10 cellular contexts compared by ENCODE assay signal in genomic region chr2:160472839-160473251, GRCh38. TPM values are rescaled to one million over a fixed set of nuclear protein-coding genes. Genes with fewer than 3 reads are reported as not detected.
DNase-seq lines count a peak whose midpoint lies in the region; ATAC-seq and TF ChIP-seq lines count a peak whose summit lies in the region.
"Had no signal": no experiment of that assay in that cellular context is flagged by ENCODE, and none has a peak within 500 bp of the region (broad histone marks: within the 10 kb centered on the region; RNA-seq: fewer than 3 reads in every experiment).

No MANE protein-coding gene starts in this region.

- peaks cover 3% of the 10 kb centered on the region for H3K36me3 Mint-ChIP-seq in neural progenitor cell

- H3K4me3 ChIP-seq in astrocyte of the spinal cord (ENCODE audit: low read depth, low read length) (no peak overlapping the region), neural progenitor cell (no peak overlapping the region)
- H3K4me3 ChIP-seq: suprapubic skin had no signal

- DNase-seq in ELR (ENCODE audit: low read depth) = peak; percentile 68
- peak; percentile 18 to 24 for DNase-seq in NCI-H187 (lab: John Stamatoyannopoulos, UW)
- peak; percentile 64 for DNase-seq in astrocyte of the spinal cord (ENCODE audit: low read depth, low spot score)
- DNase-seq in neural progenitor cell (ENCODE audit: low spot score) = peak; percentile 32
- DNase-seq in NOMO-1 treated with DMSO at 0.1 percent for 48 hours (lab: John Stamatoyannopoulos, UW; ENCODE audit: unreplicated experiment) = no peak
- DNase-seq in stimulated activated CD4-positive, alpha-beta T cell treated with anti-CD3 and anti-CD28 coated beads, Interleukin-1b, Interleukin-23, amount 100 ng/mL, for 48 hours = no peak
- no peak for DNase-seq in RKO (ENCODE audit: low spot score)
- DNase-seq: NCI-H1048 had no signal

- no peak overlapping the region for H3K27ac ChIP-seq in neural progenitor cell

- peaks cover 38% of the 10 kb centered on the region for H3K79me2 ChIP-seq in neural progenitor cell (ENCODE audit: low read depth)

- H3K4me2 ChIP-seq in neural progenitor cell = peak overlapping the region; percentile 11

- TF ChIP-seq CTCF in astrocyte of the spinal cord (IDR thresholded peaks at IDR 0.05; ENCODE audit: low read depth, low read length) = no peak
- TF ChIP-seq CTCF in neural progenitor cell (IDR thresholded peaks at IDR 0.05) = no peak

- no peaks in the 10 kb centered on the region for H3K36me3 ChIP-seq in neural progenitor cell
- H3K36me3 ChIP-seq: suprapubic skin had no signal

- no peak overlapping the region for H2AFZ ChIP-seq in neural progenitor cell (replicated peaks)

- H3K9ac ChIP-seq in neural progenitor cell = no peak overlapping the region

- peaks cover 14% of the 10 kb centered on the region for H3K4me1 Mint-ChIP-seq in neural progenitor cell

- no peak for ATAC-seq in HG03280 (IDR thresholded peaks at IDR 0.05; ENCODE audit: unreplicated experiment)

- no peaks in the 10 kb centered on the region for H3K9me3 Mint-ChIP-seq in neural progenitor cell

- in situ Hi-C loops in astrocyte of the spinal cord (cut with HindIII; ENCODE audit: low sequenced_read_pairs) = no loop called here

- H3F3A ChIP-seq in neural progenitor cell (ENCODE audit: low read depth) = peaks cover 3% of the 10 kb centered on the region

- no peaks in the 10 kb centered on the region for H3K9me3 ChIP-seq in neural progenitor cell (ENCODE audit: low read depth)
- H3K9me3 ChIP-seq: suprapubic skin had no signal

- H3K27ac Mint-ChIP-seq in neural progenitor cell = no peak overlapping the region

- peaks cover 17% of the 10 kb centered on the region for H3K4me1 ChIP-seq in neural progenitor cell

- H3K27me3 ChIP-seq in neural progenitor cell = no peaks in the 10 kb centered on the region
- H3K27me3 ChIP-seq: suprapubic skin had no signal

- H3K4me3 Mint-ChIP-seq in neural progenitor cell = no peak overlapping the region

- no peaks in the 10 kb centered on the region for H3K27me3 Mint-ChIP-seq in neural progenitor cell (ENCODE audit: insufficient read depth, low read depth)

- H4K20me1 ChIP-seq in neural progenitor cell (ENCODE audit: low read depth) = no peaks in the 10 kb centered on the region

RNA-seq across cellular contexts. Expression of gene RBMS1, which starts 20.8 kb away (rescaled TPM):
- total RNA-seq in neural progenitor cell (ENCODE audit: low replicate concordance) = 70.5 and 101 TPM in 2 replicates

Comparison
In these comparisons a context has a peak if more than half of its experiments do, and no peak if none do; other contexts are left out.
1. DNase-seq: peak in ELR (single experiment), NCI-H187 (2 of 2), astrocyte of the spinal cord (single experiment) and neural progenitor cell (single experiment); none in NOMO-1 treated with DMSO at 0.1 percent for 48 hours (single experiment), stimulated activated CD4-positive, alpha-beta T cell treated with anti-CD3 and anti-CD28 coated beads, Interleukin-1b, Interleukin-23, amount 100 ng/mL, for 48 hours (single experiment) and RKO (single experiment).